21 cellular contexts compared by ENCODE assay signal in the genomic region with DNA sequence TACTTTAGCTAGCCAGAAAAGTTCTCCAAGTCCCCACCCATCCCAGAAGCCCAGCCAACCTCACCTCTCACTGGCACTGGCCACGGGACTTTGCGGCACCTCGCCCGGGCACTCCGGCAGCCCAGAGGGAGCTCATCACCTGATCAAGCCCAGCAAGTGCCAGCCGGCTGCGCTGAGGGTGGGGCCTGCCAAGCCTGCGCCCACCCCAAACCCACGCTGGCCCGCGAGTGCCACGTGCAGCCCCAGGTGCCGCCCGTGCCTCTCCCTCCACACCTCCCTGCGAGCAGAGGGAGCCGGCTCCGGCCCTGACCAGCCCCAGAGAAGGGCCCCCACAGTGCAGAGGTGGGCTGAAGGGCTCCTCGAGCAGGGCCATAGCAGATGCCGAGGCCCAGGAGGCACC.
DNase-seq lines count a peak whose midpoint lies in the region; ATAC-seq, FAIRE-seq and TF ChIP-seq lines count a peak whose summit lies in the region.
"Had no signal": no experiment of that assay in that cellular context is flagged by ENCODE, and none has a peak within 500 bp of the region (broad histone marks: within the 10 kb centered on the region; RNA-seq: fewer than 3 reads in every experiment).

No MANE protein-coding gene starts in this region.

- H2BK120ac ChIP-seq in trophoblast cell (ENCODE audit: insufficient read depth, low read length, poor library complexity) = no peak overlapping the region

- H3K4me1 ChIP-seq in heart right ventricle (no peaks in the 10 kb centered on the region), kidney (ENCODE audit: control insufficient read depth in 1 of 2, insufficient read depth in 1 of 2, low read depth in 1 of 2, low read length in 2 of 2) (no peaks in the 10 kb centered on the region), trophoblast cell (ENCODE audit: control insufficient read depth in 1 of 2, insufficient read depth in 2 of 2, low read length in 2 of 2) (no peaks in the 10 kb centered on the region)
- H3K4me1 ChIP-seq: A549, Caco-2 had no signal

- H3K36me3 ChIP-seq in heart right ventricle (no peaks in the 10 kb centered on the region), kidney (ENCODE audit: control insufficient read depth in 1 of 2, insufficient read depth in 2 of 2, low read length in 2 of 2) (no peaks in the 10 kb centered on the region), trophoblast cell (ENCODE audit: control insufficient read depth in 1 of 2, insufficient read depth in 2 of 2, low read length in 2 of 2) (no peaks in the 10 kb centered on the region)

- H2AK5ac ChIP-seq in trophoblast cell (ENCODE audit: low read length) = no peak overlapping the region

- TF ChIP-seq CTCF in heart right ventricle (IDR thresholded peaks at IDR 0.05) (no peak), kidney (IDR thresholded peaks at IDR 0.05; ENCODE audit: borderline replicate concordance, extremely low read depth, insufficient read depth) (no peak)

- H4K12ac ChIP-seq in trophoblast cell (ENCODE audit: low read depth, low read length) = no peak overlapping the region

- H3K27ac ChIP-seq in heart right ventricle = no peak overlapping the region
- no peak overlapping the region for H3K27ac ChIP-seq in kidney (ENCODE audit: low read depth in 2 of 2, low read length in 2 of 2)
- H3K27ac ChIP-seq in trophoblast cell (ENCODE audit: low read depth, low read length) = no peak overlapping the region
- H3K27ac ChIP-seq: 22Rv1, A549 had no signal

- no peak overlapping the region for H3K23ac ChIP-seq in trophoblast cell (ENCODE audit: low read length)

- no peak overlapping the region for H4K8ac ChIP-seq in trophoblast cell (ENCODE audit: low read depth, low read length)

- no peak for ATAC-seq in Right ventricle myocardium inferior
- no peak for ATAC-seq in heart right ventricle
- no peak for ATAC-seq in HG02973 (IDR thresholded peaks at IDR 0.05; ENCODE audit: unreplicated experiment)
- ATAC-seq: A549 had no signal

- H3K9ac ChIP-seq in kidney (ENCODE audit: low read length in 2 of 2) (no peak overlapping the region), trophoblast cell (ENCODE audit: low read length) (no peak overlapping the region)

- H2AFZ ChIP-seq in trophoblast cell (ENCODE audit: insufficient read depth, low read length, poor library complexity) = no peak overlapping the region

- no peak overlapping the region for H4K91ac ChIP-seq in trophoblast cell (ENCODE audit: low read depth, low read length)

- H2BK12ac ChIP-seq in trophoblast cell (ENCODE audit: low read length) = no peak overlapping the region

- DNase-seq in Right ventricle myocardium inferior (ENCODE audit: missing footprints) = peak; percentile 66
- no peak for DNase-seq in heart right ventricle
- peak; percentile 69 for DNase-seq in kidney
- DNase-seq in trophoblast cell = no peak
- DNase-seq in activated naive CD4-positive, alpha-beta T cell treated with Interleukin-2 at 50 U/mL for 16 hours = no peak
- DNase-seq: AML-193; C1 segment of cervical spinal cord; Caco-2; Calu3; CD4-positive, alpha-beta memory T cell; CD4-positive, CD25-positive, alpha-beta regulatory T cell; CD8-positive, alpha-beta memory T cell; DMS79 treated with DMSO at 0.1 percent for 48 hours; GF-D8 had no signal

- WGBS in heart right ventricle, 2 donors = 91 to 92% methylated on average over 19 of the region's 19 CpGs
- no CpG with 5 or more reads among the region's 19 CpGs for WGBS in trophoblast cell (ENCODE audit: extremely low coverage, insufficient coverage, insufficient read length)

- no peak for FAIRE-seq in kidney (lab: Jason Lieb, UNC)
- FAIRE-seq: A549, D721Med, G401.6, GM12891, GM19239 had no signal

- H3K18ac ChIP-seq in trophoblast cell (ENCODE audit: low read length) = no peak overlapping the region

- no peak overlapping the region for H3K4ac ChIP-seq in trophoblast cell (ENCODE audit: low read depth, low read length)

- intact Hi-C loops in Right ventricle myocardium inferior (cut with DNase I) = no loop called here
- intact Hi-C loops in heart right ventricle (cut with DNase I) = no loop called here
- intact Hi-C loops in kidney (cut with DNase I) = no loop called here

- H3K4me3 ChIP-seq in heart right ventricle (no peak overlapping the region), kidney (ENCODE audit: low read length in 2 of 2) (no peak overlapping the region), trophoblast cell (ENCODE audit: low read depth, low read length) (peak overlapping the region; percentile 23)
- H3K4me3 ChIP-seq: A549 had no signal

- H3K79me1 ChIP-seq in trophoblast cell (ENCODE audit: low read length) = no peaks in the 10 kb centered on the region

- H3K79me2 ChIP-seq in trophoblast cell (ENCODE audit: control insufficient read depth, insufficient read depth, low read length, poor library complexity) = no peaks in the 10 kb centered on the region

- H3K9me3 ChIP-seq in heart right ventricle (no peaks in the 10 kb centered on the region), kidney (ENCODE audit: control insufficient read depth in 1 of 2, low read length in 2 of 2) (no peaks in the 10 kb centered on the region), trophoblast cell (ENCODE audit: insufficient read depth, low read depth, low read length) (peaks cover 6% of the 10 kb centered on the region)
- H3K9me3 ChIP-seq: A549, Caco-2 had no signal

- H2BK5ac ChIP-seq in trophoblast cell (ENCODE audit: low read depth, low read length, poor library complexity) = no peak overlapping the region

- H3K14ac ChIP-seq in trophoblast cell (ENCODE audit: low read length) = no peak overlapping the region

- H3K27me3 ChIP-seq in heart right ventricle (peaks cover 0 to 4% (median 0%) of the 10 kb centered on the region in 7 donors), trophoblast cell (ENCODE audit: insufficient read depth, low read length) (no peaks in the 10 kb centered on the region)

- H3K4me2 ChIP-seq in trophoblast cell (ENCODE audit: low read length) = no peak overlapping the region
- H3K4me2 ChIP-seq: A549 had no signal

Comparison
In these comparisons a context has a peak if more than half of its experiments do, and no peak if none do; other contexts are left out.
1. DNase-seq: peak in Right ventricle myocardium inferior (single experiment) and kidney (single experiment); none in heart right ventricle (0 of 2), trophoblast cell (0 of 2) and activated naive CD4-positive, alpha-beta T cell treated with Interleukin-2 at 50 U/mL for 16 hours (single experiment).